Comparison of ENCODE assay signal across 12 cellular contexts in the genomic region with DNA sequence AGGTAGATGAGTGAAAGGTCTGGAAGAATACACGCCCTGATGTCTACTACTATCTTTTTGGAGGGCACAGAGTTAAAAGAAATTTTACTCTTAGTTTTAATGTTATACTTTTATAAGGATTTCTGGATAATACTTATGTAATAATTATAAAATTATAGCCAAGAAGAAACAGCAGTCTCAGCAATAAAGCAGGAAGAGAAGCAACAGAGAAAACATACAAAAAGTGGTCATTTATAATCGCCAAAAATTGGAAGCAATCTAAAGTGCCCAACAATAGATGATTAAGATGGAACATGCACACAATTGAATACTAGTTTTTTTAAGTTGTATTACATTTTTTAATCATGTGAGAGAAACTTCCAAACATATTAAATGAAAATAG.
A peak's percentile ranks its signal among the peaks of the same experiment; 100 is the strongest.
DNase-seq lines count a peak whose midpoint lies in the region; ATAC-seq and TF ChIP-seq lines count a peak whose summit lies in the region.
"Had no signal": no experiment of that assay in that cellular context is flagged by ENCODE, and none has a peak within 500 bp of the region (broad histone marks: within the 10 kb centered on the region; RNA-seq: fewer than 3 reads in every experiment).

No MANE protein-coding gene starts in this region.

- intact Hi-C loops in activated T-helper 2 cell treated with anti-CD3 and anti-CD28 coated beads, Interferon-gamma antibody, Interleukin-2, Interleukin-4, amounts not matched to agents 10 μg/mL and 5 μg/mL and 100 μg/mL, durations not matched to agents 14 hours and 24 hours and 36 hours (cut with micrococcal nuclease), result loop anchor here (2.0 kb wide), 1 partner anchor 44 kb away; no protein-coding TSS in a partner anchor
- intact Hi-C loops in tibial artery (cut with DNase I; ENCODE audit: low total_unique reads) (no loop called here), Calu3 (cut with micrococcal nuclease; ENCODE audit: unreplicated experiment) (no loop called here)

- peaks cover 0 to 68% (median 46%) of the 10 kb centered on the region in 4 donors for H3K4me1 ChIP-seq in tibial artery

- no peak for DNase-seq in activated CD8-positive, alpha-beta memory T cell treated with anti-CD3 and anti-CD28 coated beads, Interleukin-2, amount 10 ng/mL, durations not matched to agents 7 days and 5 days
- DNase-seq in activated CD8-positive, alpha-beta memory T cell treated with anti-CD3 and anti-CD28 coated beads, Interleukin-2, amount 50 U/mL, for 4 hours, result no peak
- DNase-seq in activated T-helper 2 cell treated with anti-CD3 and anti-CD28 coated beads, Interferon-gamma antibody, Interleukin-2, Interleukin-4, amounts not matched to agents 10 μg/mL and 5 μg/mL and 100 μg/mL, durations not matched to agents 14 hours and 24 hours and 36 hours (ENCODE audit: low spot score), result no peak
- DNase-seq in mesothelial cell of epicardium (ENCODE audit: low spot score in 2 of 2, unreplicated experiment in 2 of 2), result no peak
- no peak for DNase-seq in tibial artery
- DNase-seq in Calu3, result no peak
- no peak for DNase-seq in SKM-1 treated with dmso at 0.1 percent for 144 hours (lab: John Stamatoyannopoulos, UW; ENCODE audit: unreplicated experiment)
- DNase-seq: activated CD4-positive, alpha-beta T cell treated with anti-CD3 and anti-CD28 coated beads for 48 hours; activated naive CD4-positive, alpha-beta T cell treated with Interleukin-2 at 50 U/mL for 16 hours; MG63 had no signal

- ATAC-seq in activated CD8-positive, alpha-beta memory T cell treated with anti-CD3 and anti-CD28 coated beads, Interleukin-2, amount 10 ng/mL, durations not matched to agents 7 days and 5 days, result no peak
- no peak for ATAC-seq in GM18520 (IDR thresholded peaks at IDR 0.05; ENCODE audit: unreplicated experiment)

- peaks cover 0 to 15% (median 13%) of the 10 kb centered on the region in 3 donors for H3K36me3 ChIP-seq in tibial artery
- H3K36me3 ChIP-seq: MG63 had no signal

- no peak overlapping the region for H3K4me3 ChIP-seq in tibial artery

- H3K27ac ChIP-seq in tibial artery, result peak overlapping the region; percentile 57 to 62
- H3K27ac ChIP-seq: HL-60 had no signal

- H3K9me3 ChIP-seq in tibial artery, result no peaks in the 10 kb centered on the region
- H3K9me3 ChIP-seq: MG63 had no signal

- H3K27me3 Mint-ChIP-seq in activated CD8-positive, alpha-beta memory T cell treated with anti-CD3 and anti-CD28 coated beads, Interleukin-2, amount 10 ng/mL, durations not matched to agents 7 days and 5 days, result no peaks in the 10 kb centered on the region
- H3K27me3 Mint-ChIP-seq in activated T-helper 2 cell treated with anti-CD3 and anti-CD28 coated beads, Interferon-gamma antibody, Interleukin-2, Interleukin-4, amounts not matched to agents 10 μg/mL and 5 μg/mL and 100 μg/mL, durations not matched to agents 14 hours and 24 hours and 36 hours (ENCODE audit: low read depth), result no peaks in the 10 kb centered on the region
- H3K27me3 Mint-ChIP-seq in mesothelial cell of epicardium (ENCODE audit: low read depth) (no peaks in the 10 kb centered on the region), Calu3 (ENCODE audit: unreplicated experiment) (no peaks in the 10 kb centered on the region)

- TF ChIP-seq CTCF in mesothelial cell of epicardium (IDR thresholded peaks at IDR 0.05; ENCODE audit: unreplicated experiment), result no peak
- TF ChIP-seq CTCF in tibial artery (IDR thresholded peaks at IDR 0.05), result no peak
- no peak for TF ChIP-seq CTCF in Calu3 (IDR thresholded peaks at IDR 0.05; ENCODE audit: unreplicated experiment)

- H3K27ac Mint-ChIP-seq in activated CD8-positive, alpha-beta memory T cell treated with anti-CD3 and anti-CD28 coated beads, Interleukin-2, amount 10 ng/mL, durations not matched to agents 7 days and 5 days, result peak overlapping the region; percentile 87
- H3K27ac Mint-ChIP-seq in activated T-helper 2 cell treated with anti-CD3 and anti-CD28 coated beads, Interferon-gamma antibody, Interleukin-2, Interleukin-4, amounts not matched to agents 10 μg/mL and 5 μg/mL and 100 μg/mL, durations not matched to agents 14 hours and 24 hours and 36 hours, result peak overlapping the region; percentile 73
- H3K27ac Mint-ChIP-seq in mesothelial cell of epicardium (peak overlapping the region; percentile 77), Calu3 (ENCODE audit: unreplicated experiment) (no peak overlapping the region)

- H3K9me3 Mint-ChIP-seq in activated CD8-positive, alpha-beta memory T cell treated with anti-CD3 and anti-CD28 coated beads, Interleukin-2, amount 10 ng/mL, durations not matched to agents 7 days and 5 days (ENCODE audit: low read depth), result no peaks in the 10 kb centered on the region
- no peaks in the 10 kb centered on the region for H3K9me3 Mint-ChIP-seq in activated T-helper 2 cell treated with anti-CD3 and anti-CD28 coated beads, Interferon-gamma antibody, Interleukin-2, Interleukin-4, amounts not matched to agents 10 μg/mL and 5 μg/mL and 100 μg/mL, durations not matched to agents 14 hours and 24 hours and 36 hours
- H3K9me3 Mint-ChIP-seq in mesothelial cell of epicardium (no peaks in the 10 kb centered on the region), Calu3 (ENCODE audit: low read depth, unreplicated experiment) (no peaks in the 10 kb centered on the region)

- no peaks in the 10 kb centered on the region for H3K27me3 ChIP-seq in tibial artery
- H3K27me3 ChIP-seq: MG63 had no signal

- peaks cover 78% of the 10 kb centered on the region for H3K4me1 Mint-ChIP-seq in activated CD8-positive, alpha-beta memory T cell treated with anti-CD3 and anti-CD28 coated beads, Interleukin-2, amount 10 ng/mL, durations not matched to agents 7 days and 5 days
- peaks cover 63% of the 10 kb centered on the region for H3K4me1 Mint-ChIP-seq in activated T-helper 2 cell treated with anti-CD3 and anti-CD28 coated beads, Interferon-gamma antibody, Interleukin-2, Interleukin-4, amounts not matched to agents 10 μg/mL and 5 μg/mL and 100 μg/mL, durations not matched to agents 14 hours and 24 hours and 36 hours (ENCODE audit: low read depth)
- H3K4me1 Mint-ChIP-seq in mesothelial cell of epicardium, result peaks cover 34% of the 10 kb centered on the region
- H3K4me1 Mint-ChIP-seq in Calu3 (ENCODE audit: low read depth, unreplicated experiment), result no peaks in the 10 kb centered on the region

- no TSS peak for BruUV-seq in Calu3 (replicated peaks; lab: Mats Ljungman, UMichigan)

- peak overlapping the region; percentile 46 for H3K4me3 Mint-ChIP-seq in activated CD8-positive, alpha-beta memory T cell treated with anti-CD3 and anti-CD28 coated beads, Interleukin-2, amount 10 ng/mL, durations not matched to agents 7 days and 5 days
- H3K4me3 Mint-ChIP-seq in activated T-helper 2 cell treated with anti-CD3 and anti-CD28 coated beads, Interferon-gamma antibody, Interleukin-2, Interleukin-4, amounts not matched to agents 10 μg/mL and 5 μg/mL and 100 μg/mL, durations not matched to agents 14 hours and 24 hours and 36 hours (ENCODE audit: low read depth), result no peak overlapping the region
- H3K4me3 Mint-ChIP-seq in mesothelial cell of epicardium (no peak overlapping the region), Calu3 (ENCODE audit: low read depth, unreplicated experiment) (no peak overlapping the region)

- peaks cover 48% of the 10 kb centered on the region for H3K36me3 Mint-ChIP-seq in activated CD8-positive, alpha-beta memory T cell treated with anti-CD3 and anti-CD28 coated beads, Interleukin-2, amount 10 ng/mL, durations not matched to agents 7 days and 5 days
- H3K36me3 Mint-ChIP-seq in activated T-helper 2 cell treated with anti-CD3 and anti-CD28 coated beads, Interferon-gamma antibody, Interleukin-2, Interleukin-4, amounts not matched to agents 10 μg/mL and 5 μg/mL and 100 μg/mL, durations not matched to agents 14 hours and 24 hours and 36 hours (ENCODE audit: low read depth), result peaks cover 71% of the 10 kb centered on the region
- H3K36me3 Mint-ChIP-seq in mesothelial cell of epicardium (peaks cover 24% of the 10 kb centered on the region), Calu3 (ENCODE audit: insufficient read depth, unreplicated experiment) (peaks cover 6% of the 10 kb centered on the region)

- CTCF ChIA-PET in activated CD8-positive, alpha-beta memory T cell treated with anti-CD3 and anti-CD28 coated beads, Interleukin-2, amount 10 ng/mL, durations not matched to agents 7 days and 5 days (lab: Charles Lee), result interaction anchor here (0.8 to 2.5 kb wide), 9 partner anchors 15 to 330 kb away, joined by 3 to 39 read pairs (median 7); a partner anchor contains a TSS
- CTCF ChIA-PET in Calu3 (lab: Charles Lee), result interaction anchor here (0.6 kb wide), 1 partner anchor 37 kb away, joined by 3 read pairs; no protein-coding TSS in a partner anchor
